Comparison of ENCODE assay signal across 22 cellular contexts in genomic region chr20:23456873-23457272, GRCh38. TPM values are rescaled to one million over a fixed set of nuclear protein-coding genes. Genes with fewer than 3 reads are reported as not detected.
DNase-seq lines count a peak whose midpoint lies in the region; ATAC-seq and TF ChIP-seq lines count a peak whose summit lies in the region.
"Had no signal": no experiment of that assay in that cellular context is flagged by ENCODE, and none has a peak within 500 bp of the region (broad histone marks: within the 10 kb centered on the region; RNA-seq: fewer than 3 reads in every experiment).

No MANE protein-coding gene starts in this region.

- no peak for DNase-seq in activated CD8-positive, alpha-beta memory T cell treated with anti-CD3 and anti-CD28 coated beads, Interleukin-2, amount 10 ng/mL, durations not matched to agents 7 days and 5 days
- no peak for DNase-seq in activated CD8-positive, alpha-beta memory T cell treated with anti-CD3 and anti-CD28 coated beads for 24 hours
- DNase-seq in DND-41, result no peak
- DNase-seq in central memory CD8-positive, alpha-beta T cell (ENCODE audit: low spot score in 2 of 2), result peak in 1 of 2 donors; percentile 32
- DNase-seq in osteocyte (ENCODE audit: extremely low spot score, unreplicated experiment), result peak; percentile 69
- DNase-seq in sciatic nerve (ENCODE audit: low spot score), result no peak
- no peak for DNase-seq in activated naive CD4-positive, alpha-beta T cell treated with anti-CD3 and anti-CD28 coated beads, Interleukin-2, amount 50 U/mL, for 72 hours (ENCODE audit: low spot score in 2 of 2)
- DNase-seq: BE2C, DMS79 treated with DMSO at 0.1 percent for 48 hours, NCI-H146, NCI-H2029 treated with DMSO at 0.1 percent for 48 hours, NCI-H2171, NCI-H526, Peyer's patch had no signal

- H3K4me2 ChIP-seq in DND-41 (ENCODE audit: insufficient read depth, low read length), result peak overlapping the region; percentile 36; the same call in 1 of the 2 replicates
- H3K4me2 ChIP-seq: KMS-11 had no signal

- H3K4me1 Mint-ChIP-seq in activated CD8-positive, alpha-beta memory T cell treated with anti-CD3 and anti-CD28 coated beads, Interleukin-2, amount 10 ng/mL, durations not matched to agents 7 days and 5 days, result peaks cover 22% of the 10 kb centered on the region
- H3K4me1 Mint-ChIP-seq in central memory CD8-positive, alpha-beta T cell, result peaks cover 26% of the 10 kb centered on the region
- no peaks in the 10 kb centered on the region for H3K4me1 Mint-ChIP-seq in osteocyte (ENCODE audit: unreplicated experiment)

- H2AFZ ChIP-seq in DND-41 (ENCODE audit: low read depth, low read length), result peak overlapping the region; percentile 45; the same call in 1 of the 2 replicates

- H3K4me1 ChIP-seq in DND-41 (ENCODE audit: insufficient read depth, low read length), result peaks cover 19% of the 10 kb centered on the region
- H3K4me1 ChIP-seq: BE2C, Peyer's patch, SJSA1 had no signal

- no peaks in the 10 kb centered on the region for H3K36me3 Mint-ChIP-seq in activated CD8-positive, alpha-beta memory T cell treated with anti-CD3 and anti-CD28 coated beads, Interleukin-2, amount 10 ng/mL, durations not matched to agents 7 days and 5 days
- H3K36me3 Mint-ChIP-seq in central memory CD8-positive, alpha-beta T cell (ENCODE audit: insufficient read depth), result peaks cover 2% of the 10 kb centered on the region
- H3K36me3 Mint-ChIP-seq in osteocyte (ENCODE audit: unreplicated experiment), result no peaks in the 10 kb centered on the region
- H3K36me3 Mint-ChIP-seq in activated naive CD4-positive, alpha-beta T cell treated with anti-CD3 and anti-CD28 coated beads, Interleukin-2, amount 50 U/mL, for 72 hours, result no peaks in the 10 kb centered on the region

- no peaks in the 10 kb centered on the region for H3K79me2 ChIP-seq in DND-41 (ENCODE audit: insufficient read depth, low read length)

- ATAC-seq in activated CD8-positive, alpha-beta memory T cell treated with anti-CD3 and anti-CD28 coated beads, Interleukin-2, amount 10 ng/mL, durations not matched to agents 7 days and 5 days, result no peak
- no peak for ATAC-seq in DND-41 (ENCODE audit: insufficient read depth, low read depth)
- ATAC-seq in central memory CD8-positive, alpha-beta T cell (replicated peaks; ENCODE audit: extremely low read depth, poor library complexity, severe bottlenecking), result peak; percentile 68
- no peak for ATAC-seq in HG03521 (IDR thresholded peaks at IDR 0.05; ENCODE audit: unreplicated experiment)
- ATAC-seq in sciatic nerve, result no peak
- ATAC-seq in activated naive CD4-positive, alpha-beta T cell treated with anti-CD3 and anti-CD28 coated beads, Interleukin-2, amount 50 U/mL, for 72 hours, result no peak

- no peaks in the 10 kb centered on the region for H3K36me3 ChIP-seq in DND-41 (ENCODE audit: insufficient read depth, low read length)
- H3K36me3 ChIP-seq: BE2C, Peyer's patch, SJSA1 had no signal

- TF ChIP-seq CTCF in DND-41 (IDR thresholded peaks at IDR 0.05; ENCODE audit: borderline replicate concordance, extremely low read depth, low read length, poor library complexity, severe bottlenecking), result no peak
- no peak for TF ChIP-seq CTCF in osteocyte (IDR thresholded peaks at IDR 0.05)

- no peak overlapping the region for H3K4me3 Mint-ChIP-seq in activated CD8-positive, alpha-beta memory T cell treated with anti-CD3 and anti-CD28 coated beads, Interleukin-2, amount 10 ng/mL, durations not matched to agents 7 days and 5 days
- H3K4me3 Mint-ChIP-seq in central memory CD8-positive, alpha-beta T cell, result peak overlapping the region; percentile 70
- no peak overlapping the region for H3K4me3 Mint-ChIP-seq in osteocyte (ENCODE audit: unreplicated experiment)

- CTCF ChIA-PET in activated CD8-positive, alpha-beta memory T cell treated with anti-CD3 and anti-CD28 coated beads, Interleukin-2, amount 10 ng/mL, durations not matched to agents 7 days and 5 days (lab: Charles Lee), result interaction anchor here (1.3 kb wide), 1 partner anchor 10 kb away, joined by 5 read pairs; no protein-coding TSS in a partner anchor

- H3K27ac ChIP-seq in DND-41 (ENCODE audit: low read length), result peak overlapping the region; percentile 69
- H3K27ac ChIP-seq: HL-60, KMS-11, Peyer's patch, SJSA1 had no signal

- H4K20me1 ChIP-seq in DND-41 (ENCODE audit: insufficient read depth, low read length), result no peaks in the 10 kb centered on the region

- intact Hi-C loops in sciatic nerve (cut with DNase I), result no loop called here

- no peak overlapping the region for H3K4me3 ChIP-seq in DND-41 (ENCODE audit: low read depth in 1 of 2, low read length in 2 of 2)
- H3K4me3 ChIP-seq: Peyer's patch, SJSA1 had no signal

- H3K27me3 ChIP-seq in DND-41 (ENCODE audit: insufficient read depth, low read length, poor library complexity), result no peaks in the 10 kb centered on the region
- H3K27me3 ChIP-seq: BE2C, Peyer's patch, SJSA1 had no signal

- H3K9ac ChIP-seq in DND-41 (ENCODE audit: low read depth, low read length), result no peak overlapping the region
- H3K9ac ChIP-seq: KMS-11 had no signal

- H3K9me3 ChIP-seq in DND-41 (ENCODE audit: insufficient read depth, low read length, severe bottlenecking), result no peaks in the 10 kb centered on the region
- H3K9me3 ChIP-seq: BE2C, Peyer's patch, SJSA1 had no signal

- no peaks in the 10 kb centered on the region for H3K9me3 Mint-ChIP-seq in activated CD8-positive, alpha-beta memory T cell treated with anti-CD3 and anti-CD28 coated beads, Interleukin-2, amount 10 ng/mL, durations not matched to agents 7 days and 5 days (ENCODE audit: low read depth)
- H3K9me3 Mint-ChIP-seq in central memory CD8-positive, alpha-beta T cell, result no peaks in the 10 kb centered on the region
- no peaks in the 10 kb centered on the region for H3K9me3 Mint-ChIP-seq in osteocyte (ENCODE audit: unreplicated experiment)
- no peaks in the 10 kb centered on the region for H3K9me3 Mint-ChIP-seq in activated naive CD4-positive, alpha-beta T cell treated with anti-CD3 and anti-CD28 coated beads, Interleukin-2, amount 50 U/mL, for 72 hours

- H3K27ac Mint-ChIP-seq in activated CD8-positive, alpha-beta memory T cell treated with anti-CD3 and anti-CD28 coated beads, Interleukin-2, amount 10 ng/mL, durations not matched to agents 7 days and 5 days, result peak overlapping the region; percentile 58
- H3K27ac Mint-ChIP-seq in central memory CD8-positive, alpha-beta T cell (ENCODE audit: low read depth), result peak overlapping the region; percentile 97
- no peak overlapping the region for H3K27ac Mint-ChIP-seq in osteocyte (ENCODE audit: unreplicated experiment)
- no peak overlapping the region for H3K27ac Mint-ChIP-seq in activated naive CD4-positive, alpha-beta T cell treated with anti-CD3 and anti-CD28 coated beads, Interleukin-2, amount 50 U/mL, for 72 hours

- peaks cover 7% of the 10 kb centered on the region for H3K27me3 Mint-ChIP-seq in activated CD8-positive, alpha-beta memory T cell treated with anti-CD3 and anti-CD28 coated beads, Interleukin-2, amount 10 ng/mL, durations not matched to agents 7 days and 5 days
- no peaks in the 10 kb centered on the region for H3K27me3 Mint-ChIP-seq in central memory CD8-positive, alpha-beta T cell
- peaks cover 30% of the 10 kb centered on the region for H3K27me3 Mint-ChIP-seq in osteocyte (ENCODE audit: unreplicated experiment)

RNA-seq across cellular contexts. Expression of gene CST11, which starts 4.2 kb away (rescaled TPM):
- not detected for total RNA-seq in activated CD8-positive, alpha-beta memory T cell treated with anti-CD3 and anti-CD28 coated beads, Interleukin-2, amount 10 ng/mL, durations not matched to agents 7 days and 5 days
- not detected in 2 replicates for total RNA-seq in osteocyte
- not detected for total RNA-seq in sciatic nerve
- total RNA-seq in activated naive CD4-positive, alpha-beta T cell treated with anti-CD3 and anti-CD28 coated beads, Interleukin-2, amount 50 U/mL, for 72 hours, result not detected
- total RNA-seq: A172, H4, HT1080, MCF 10A, Peyer's patch, SJSA1 had no signal

RNA-seq across cellular contexts. Expression of gene CSTL1, which starts 17.4 kb away (rescaled TPM):
- not detected for total RNA-seq in activated CD8-positive, alpha-beta memory T cell treated with anti-CD3 and anti-CD28 coated beads, Interleukin-2, amount 10 ng/mL, durations not matched to agents 7 days and 5 days
- total RNA-seq in osteocyte (not detected in 2 replicates), sciatic nerve (not detected)
- total RNA-seq in activated naive CD4-positive, alpha-beta T cell treated with anti-CD3 and anti-CD28 coated beads, Interleukin-2, amount 50 U/mL, for 72 hours, result not detected
- total RNA-seq: A172, H4, HT1080, MCF 10A, Peyer's patch, SJSA1 had no signal

RNA-seq across cellular contexts. Expression of gene CST8, which starts 34.0 kb away (rescaled TPM):
- not detected for total RNA-seq in activated CD8-positive, alpha-beta memory T cell treated with anti-CD3 and anti-CD28 coated beads, Interleukin-2, amount 10 ng/mL, durations not matched to agents 7 days and 5 days
- total RNA-seq in osteocyte (not detected in 2 replicates), sciatic nerve (not detected)
- not detected for total RNA-seq in activated naive CD4-positive, alpha-beta T cell treated with anti-CD3 and anti-CD28 coated beads, Interleukin-2, amount 50 U/mL, for 72 hours
- total RNA-seq: A172, H4, HT1080, MCF 10A, Peyer's patch, SJSA1 had no signal

RNA-seq across cellular contexts. Expression of gene NAPB, which starts 35.6 kb away (rescaled TPM):
- 10 to 100 TPM; 17.5 to 23.1 TPM for total RNA-seq in activated CD8-positive, alpha-beta memory T cell treated with anti-CD3 and anti-CD28 coated beads, Interleukin-2, amount 10 ng/mL, durations not matched to agents 7 days and 5 days
- total RNA-seq in osteocyte (8.8 and 10.5 TPM in 2 replicates), sciatic nerve (18.7 TPM)
- total RNA-seq in activated naive CD4-positive, alpha-beta T cell treated with anti-CD3 and anti-CD28 coated beads, Interleukin-2, amount 50 U/mL, for 72 hours, result 10 to 100 TPM; 10.1 to 16.2 TPM

Comparison
In these comparisons a context has a peak if more than half of its experiments do, and no peak if none do; other contexts are left out.
1. H3K27ac Mint-ChIP-seq: peak in activated CD8-positive, alpha-beta memory T cell treated with anti-CD3 and anti-CD28 coated beads, Interleukin-2, amount 10 ng/mL, durations not matched to agents 7 days and 5 days (single experiment) and central memory CD8-positive, alpha-beta T cell (single experiment); none in osteocyte (single experiment) and activated naive CD4-positive, alpha-beta T cell treated with anti-CD3 and anti-CD28 coated beads, Interleukin-2, amount 50 U/mL, for 72 hours (0 of 2).